30 cellular contexts compared by ENCODE assay signal in genomic region chr13:29514720-29515310, GRCh38.
DNase-seq lines count a peak whose midpoint lies in the region; ATAC-seq and TF ChIP-seq lines count a peak whose summit lies in the region.
"Had no signal": no experiment of that assay in that cellular context is flagged by ENCODE, and none has a peak within 500 bp of the region (broad histone marks: within the 10 kb centered on the region; RNA-seq: fewer than 3 reads in every experiment).

No MANE protein-coding gene starts in this region.

- intact Hi-C loops in activated CD4-positive, alpha-beta T cell treated with anti-CD3 and anti-CD28 coated beads, Interleukin-2, amount 10 ng/mL, durations not matched to agents 24 days and 14 days (cut with micrococcal nuclease): no loop called here
- intact Hi-C loops in upper lobe of right lung (cut with DNase I): no loop called here

- H3K27me3 ChIP-seq in brain microvascular endothelial cell (replicated peaks): no peaks in the 10 kb centered on the region
- no peaks in the 10 kb centered on the region for H3K27me3 ChIP-seq in upper lobe of right lung

- H3K4me1 ChIP-seq in upper lobe of right lung: no peaks in the 10 kb centered on the region
- H3K4me1 ChIP-seq: Caco-2, HAP-1 had no signal

- CTCF ChIA-PET in activated CD4-positive, alpha-beta T cell treated with anti-CD3 and anti-CD28 coated beads, Interleukin-2, amount 10 ng/mL, durations not matched to agents 7 days and 5 days (lab: Charles Lee): no interaction called here

- ATAC-seq in upper lobe of right lung: no peak
- ATAC-seq in HG03097 (IDR thresholded peaks at IDR 0.05; ENCODE audit: low FRiP score, unreplicated experiment): no peak
- ATAC-seq: CD8-positive, alpha-beta T cell; GM12878 had no signal

- no peaks in the 10 kb centered on the region for H3K27me3 Mint-ChIP-seq in activated CD4-positive, alpha-beta T cell treated with anti-CD3 and anti-CD28 coated beads, Interleukin-2, amount 10 ng/mL, durations not matched to agents 7 days and 5 days
- no peaks in the 10 kb centered on the region for H3K27me3 Mint-ChIP-seq in activated CD4-positive, alpha-beta T cell treated with anti-CD3 and anti-CD28 coated beads, Interleukin-2, amount 10 ng/mL, durations not matched to agents 24 days and 14 days
- H3K27me3 Mint-ChIP-seq in nephron progenitor cell (ENCODE audit: low read depth, poor library complexity): peaks cover 3% of the 10 kb centered on the region
- H3K27me3 Mint-ChIP-seq: B cell had no signal

- H3K27ac ChIP-seq in brain microvascular endothelial cell: peak overlapping the region; percentile 11
- H3K27ac ChIP-seq in upper lobe of right lung: no peak overlapping the region
- H3K27ac ChIP-seq: 22Rv1, C4-2B, HL-60 had no signal

- POLR2A ChIA-PET in activated CD4-positive, alpha-beta T cell treated with anti-CD3 and anti-CD28 coated beads, Interleukin-2, amount 10 ng/mL, durations not matched to agents 7 days and 5 days (lab: Charles Lee): no interaction called here

- no peaks in the 10 kb centered on the region for H3K4me1 Mint-ChIP-seq in activated CD4-positive, alpha-beta T cell treated with anti-CD3 and anti-CD28 coated beads, Interleukin-2, amount 10 ng/mL, durations not matched to agents 7 days and 5 days
- peaks cover 2% of the 10 kb centered on the region for H3K4me1 Mint-ChIP-seq in activated CD4-positive, alpha-beta T cell treated with anti-CD3 and anti-CD28 coated beads, Interleukin-2, amount 10 ng/mL, durations not matched to agents 24 days and 14 days
- H3K4me1 Mint-ChIP-seq in nephron progenitor cell: peaks cover 41% of the 10 kb centered on the region
- H3K4me1 Mint-ChIP-seq: B cell had no signal

- no peak for DNase-seq in activated CD4-positive, alpha-beta T cell treated with anti-CD3 and anti-CD28 coated beads, Interleukin-2, amount 10 ng/mL, durations not matched to agents 7 days and 5 days
- DNase-seq in activated CD4-positive, alpha-beta T cell treated with anti-CD3 and anti-CD28 coated beads, Interleukin-2, amount 10 ng/mL, durations not matched to agents 24 days and 14 days: no peak
- DNase-seq in brain microvascular endothelial cell (no peak), nephron progenitor cell (no peak), upper lobe of right lung (peak; percentile 41), T-helper 9 cell (no peak)
- DNase-seq: CD8-positive, alpha-beta T cell; DMS 273 treated with DMSO at 0.1 percent for 48 hours; DMS79; GDM1; GOT3; Karpas-422; NCI-H1092 treated with DMSO at 0.1 percent for 48 hours; NCI-H1436; NCI-H187; NCI-H2081 treated with DMSO at 0.1 percent for 48 hours; NCI-H2171; NCI-H226; NCI-H510A; NCI-H69; RPMI8226; SHP77 had no signal

- H3K4me3 Mint-ChIP-seq in activated CD4-positive, alpha-beta T cell treated with anti-CD3 and anti-CD28 coated beads, Interleukin-2, amount 10 ng/mL, durations not matched to agents 7 days and 5 days: no peak overlapping the region
- H3K4me3 Mint-ChIP-seq in activated CD4-positive, alpha-beta T cell treated with anti-CD3 and anti-CD28 coated beads, Interleukin-2, amount 10 ng/mL, durations not matched to agents 24 days and 14 days: no peak overlapping the region
- no peak overlapping the region for H3K4me3 Mint-ChIP-seq in nephron progenitor cell
- H3K4me3 Mint-ChIP-seq: B cell; CD8-positive, alpha-beta T cell had no signal

- in situ Hi-C loops in brain microvascular endothelial cell (cut with HindIII; ENCODE audit: low pct_ligation_motif_present, low sequenced_read_pairs): no loop called here

- peaks cover 36% of the 10 kb centered on the region for H3K36me3 Mint-ChIP-seq in activated CD4-positive, alpha-beta T cell treated with anti-CD3 and anti-CD28 coated beads, Interleukin-2, amount 10 ng/mL, durations not matched to agents 7 days and 5 days (ENCODE audit: low read depth)
- peaks cover 55% of the 10 kb centered on the region for H3K36me3 Mint-ChIP-seq in activated CD4-positive, alpha-beta T cell treated with anti-CD3 and anti-CD28 coated beads, Interleukin-2, amount 10 ng/mL, durations not matched to agents 24 days and 14 days (ENCODE audit: low read depth)
- peaks cover 10% of the 10 kb centered on the region for H3K36me3 Mint-ChIP-seq in nephron progenitor cell (ENCODE audit: low read depth)

- no peaks in the 10 kb centered on the region for H3K9me3 ChIP-seq in upper lobe of right lung
- H3K9me3 ChIP-seq: Caco-2, HAP-1 had no signal

- peaks cover 80% of the 10 kb centered on the region for H3K36me3 ChIP-seq in brain microvascular endothelial cell (replicated peaks)
- H3K36me3 ChIP-seq in upper lobe of right lung: peaks cover 29% of the 10 kb centered on the region

- TF ChIP-seq CTCF in brain microvascular endothelial cell (IDR thresholded peaks at IDR 0.05; ENCODE audit: low read depth, low read length, missing control alignments): no peak
- no peak for TF ChIP-seq CTCF in nephron progenitor cell (IDR thresholded peaks at IDR 0.05)
- no peak for TF ChIP-seq CTCF in upper lobe of right lung (IDR thresholded peaks at IDR 0.05)

- H3K27ac Mint-ChIP-seq in activated CD4-positive, alpha-beta T cell treated with anti-CD3 and anti-CD28 coated beads, Interleukin-2, amount 10 ng/mL, durations not matched to agents 7 days and 5 days: peak overlapping the region; percentile 31
- no peak overlapping the region for H3K27ac Mint-ChIP-seq in activated CD4-positive, alpha-beta T cell treated with anti-CD3 and anti-CD28 coated beads, Interleukin-2, amount 10 ng/mL, durations not matched to agents 24 days and 14 days
- peak overlapping the region; percentile 36 for H3K27ac Mint-ChIP-seq in nephron progenitor cell
- H3K27ac Mint-ChIP-seq: B cell; CD8-positive, alpha-beta T cell had no signal

- H3K4me3 ChIP-seq in brain microvascular endothelial cell (ENCODE audit: low read depth, low read length) (no peak overlapping the region), upper lobe of right lung (no peak overlapping the region)
- H3K4me3 ChIP-seq: GM12878, HAP-1 had no signal

- no peaks in the 10 kb centered on the region for H3K9me3 Mint-ChIP-seq in activated CD4-positive, alpha-beta T cell treated with anti-CD3 and anti-CD28 coated beads, Interleukin-2, amount 10 ng/mL, durations not matched to agents 7 days and 5 days
- no peaks in the 10 kb centered on the region for H3K9me3 Mint-ChIP-seq in activated CD4-positive, alpha-beta T cell treated with anti-CD3 and anti-CD28 coated beads, Interleukin-2, amount 10 ng/mL, durations not matched to agents 24 days and 14 days
- H3K9me3 Mint-ChIP-seq in nephron progenitor cell: no peaks in the 10 kb centered on the region
- H3K9me3 Mint-ChIP-seq: CD8-positive, alpha-beta T cell had no signal
